10 cellular contexts compared by ENCODE assay signal in the genomic region with DNA sequence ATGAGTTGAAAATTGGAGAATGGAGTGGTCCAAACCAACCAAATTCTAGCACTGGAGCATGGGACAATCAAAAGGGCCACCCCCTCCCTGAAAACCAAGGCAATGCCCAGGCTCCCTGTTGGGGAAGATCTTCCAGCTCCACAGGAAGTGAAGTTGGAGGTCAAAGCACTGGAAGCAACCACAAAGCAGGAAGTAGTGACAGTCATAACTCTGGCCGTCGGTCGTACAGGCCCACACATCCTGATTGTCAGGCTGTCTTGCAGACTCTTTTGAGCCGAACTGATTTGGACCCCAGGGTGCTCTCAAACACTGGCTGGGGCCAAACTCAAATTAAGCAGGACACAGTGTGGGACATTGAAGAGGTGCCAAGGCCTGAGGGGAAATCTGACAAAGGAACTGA.
DNase-seq lines count a peak whose midpoint lies in the region; ATAC-seq and TF ChIP-seq lines count a peak whose summit lies in the region.
"Had no signal": no experiment of that assay in that cellular context is flagged by ENCODE, and none has a peak within 500 bp of the region (broad histone marks: within the 10 kb centered on the region; RNA-seq: fewer than 3 reads in every experiment).

No MANE protein-coding gene starts in this region.

- H3K4me3 Mint-ChIP-seq in stimulated activated naive CD8-positive, alpha-beta T cell treated with anti-CD3 and anti-CD28 coated beads, Interleukin-15, amount 100 ng/mL, for 72 hours = peak overlapping the region in 1 of 2 donors; percentile 20

- no peaks in the 10 kb centered on the region for H3K9me3 ChIP-seq in Panc1 (ENCODE audit: control insufficient read depth, insufficient read depth, low read depth, low read length)
- H3K9me3 ChIP-seq: SJSA1 had no signal

- no peak overlapping the region for H3K27ac ChIP-seq in Panc1 (ENCODE audit: low read length)
- H3K27ac ChIP-seq: SJSA1 had no signal

- no peaks in the 10 kb centered on the region for H3K27me3 ChIP-seq in Panc1 (ENCODE audit: control insufficient read depth, insufficient read depth, low read length)
- H3K27me3 ChIP-seq: SJSA1 had no signal

- no peak for TF ChIP-seq CTCF in Panc1 (IDR thresholded peaks at IDR 0.05)

- H3K36me3 ChIP-seq in Panc1 (ENCODE audit: control insufficient read depth, insufficient read depth, low read length) = 0 out of 2 replicates have a peak, but pooled peaks cover 2% of the 10 kb centered on the region

- H3K27ac Mint-ChIP-seq in stimulated activated naive CD8-positive, alpha-beta T cell treated with anti-CD3 and anti-CD28 coated beads, Interleukin-15, amount 100 ng/mL, for 72 hours = peak overlapping the region; percentile 70 to 78

- no peaks in the 10 kb centered on the region for H3K27me3 Mint-ChIP-seq in stimulated activated naive CD8-positive, alpha-beta T cell treated with anti-CD3 and anti-CD28 coated beads, Interleukin-15, amount 100 ng/mL, for 72 hours

- DNase-seq in Right ventricle myocardium superior (no peak), cardiac septum (ENCODE audit: low spot score) (no peak), Panc1 (ENCODE audit: low read depth, low spot score) (no peak), dermis microvascular lymphatic vessel endothelial cell (ENCODE audit: low read depth in 2 of 2) (peak; percentile 5 to 38), activated gamma-delta T cell (lab: John Stamatoyannopoulos, UW) (no peak), DMS 273 (lab: John Stamatoyannopoulos, UW; ENCODE audit: unreplicated experiment) (no peak)
- no peak for DNase-seq in stimulated activated naive CD8-positive, alpha-beta T cell treated with anti-CD3 and anti-CD28 coated beads, Interleukin-15, amount 100 ng/mL, for 72 hours
- DNase-seq: NCI-H510A had no signal

- POLR2A ChIA-PET in Panc1 (lab: Charles Lee) = no interaction called here

- CTCF ChIA-PET in Panc1 (lab: Charles Lee) = no interaction called here

- intact Hi-C loops in Right ventricle myocardium superior (cut with DNase I) (no loop called here), cardiac septum (cut with DNase I) (no loop called here), Panc1 (cut with micrococcal nuclease; ENCODE audit: unreplicated experiment) (no loop called here)

- no peaks in the 10 kb centered on the region for H3K4me1 ChIP-seq in Panc1 (ENCODE audit: control insufficient read depth, insufficient read depth, low read length)
- H3K4me1 ChIP-seq: SJSA1 had no signal

- in situ Hi-C loops in Panc1 (cut with HindIII; ENCODE audit: low pct_unique_long_range_greater_than_20kb, low sequenced_read_pairs) = no loop called here

- ATAC-seq in Right ventricle myocardium superior (ENCODE audit: poor library complexity) (peak; percentile 34), Panc1 (no peak), HG03457 (IDR thresholded peaks at IDR 0.05; ENCODE audit: unreplicated experiment) (no peak)
- ATAC-seq in stimulated activated naive CD8-positive, alpha-beta T cell treated with anti-CD3 and anti-CD28 coated beads, Interleukin-15, amount 100 ng/mL, for 72 hours = peak; percentile 54

- H3K9me3 Mint-ChIP-seq in stimulated activated naive CD8-positive, alpha-beta T cell treated with anti-CD3 and anti-CD28 coated beads, Interleukin-15, amount 100 ng/mL, for 72 hours = peaks cover 8% of the 10 kb centered on the region in 2 donors

- BruUV-seq in Panc1 (replicated peaks; lab: Mats Ljungman, UMichigan) = TSS peak; percentile 77

- H3K4me3 ChIP-seq in Panc1 (ENCODE audit: low read depth in 2 of 2, low read length in 2 of 2) = no peak overlapping the region
- H3K4me3 ChIP-seq: SJSA1 had no signal

- peaks cover 45% of the 10 kb centered on the region for H3K4me1 Mint-ChIP-seq in stimulated activated naive CD8-positive, alpha-beta T cell treated with anti-CD3 and anti-CD28 coated beads, Interleukin-15, amount 100 ng/mL, for 72 hours

Comparison
In these comparisons a context has a peak if more than half of its experiments do, and no peak if none do; other contexts are left out.
1. ATAC-seq: peak in Right ventricle myocardium superior (single experiment) and stimulated activated naive CD8-positive, alpha-beta T cell treated with anti-CD3 and anti-CD28 coated beads, Interleukin-15, amount 100 ng/mL, for 72 hours (single experiment); none in Panc1 (single experiment) and HG03457 (single experiment).
2. DNase-seq: peak in dermis microvascular lymphatic vessel endothelial cell (2 of 2); none in Right ventricle myocardium superior (single experiment), cardiac septum (single experiment), Panc1 (single experiment), stimulated activated naive CD8-positive, alpha-beta T cell treated with anti-CD3 and anti-CD28 coated beads, Interleukin-15, amount 100 ng/mL, for 72 hours (0 of 2), activated gamma-delta T cell (single experiment) and DMS 273 (single experiment).